Comparison of ENCODE assay signal across 15 cellular contexts in the genomic region with DNA sequence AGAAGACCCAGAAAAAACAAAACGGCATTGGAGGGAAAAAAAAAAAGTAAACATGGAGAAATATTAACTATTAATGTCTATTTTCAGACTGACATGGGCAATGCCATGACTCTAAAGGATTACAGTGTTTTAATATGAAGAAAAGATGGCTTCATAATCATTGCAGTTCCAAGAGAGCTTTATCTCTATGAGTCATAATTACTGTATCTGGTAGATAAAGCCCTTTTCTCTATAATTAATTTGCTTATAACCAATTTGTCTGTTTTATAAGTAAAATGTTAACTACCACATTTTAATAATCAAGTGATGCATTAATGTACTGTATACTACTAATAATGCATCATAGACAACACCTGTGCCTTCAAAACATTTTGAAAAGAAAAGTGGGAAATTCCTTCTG. TPM values are rescaled to one million over a fixed set of nuclear protein-coding genes. Genes with fewer than 3 reads are reported as not detected.
DNase-seq lines count a peak whose midpoint lies in the region; ATAC-seq and TF ChIP-seq lines count a peak whose summit lies in the region.
"Had no signal": no experiment of that assay in that cellular context is flagged by ENCODE, and none has a peak within 500 bp of the region (broad histone marks: within the 10 kb centered on the region; RNA-seq: fewer than 3 reads in every experiment).

No MANE protein-coding gene starts in this region.

- no peaks in the 10 kb centered on the region for H3K27me3 ChIP-seq in Panc1 (ENCODE audit: control insufficient read depth, insufficient read depth, low read length)
- H3K27me3 ChIP-seq in sigmoid colon: no peaks in the 10 kb centered on the region

- H3K27ac Mint-ChIP-seq in WTC11: peak overlapping the region; percentile 53; the same call in 1 of the 2 replicates
- H3K27ac Mint-ChIP-seq: CD8-positive, alpha-beta T cell had no signal

- TF ChIP-seq POLR2A in sigmoid colon (IDR thresholded peaks at IDR 0.05): no peak

- peak; percentile 17 for DNase-seq in AG08396 (ENCODE audit: low spot score)
- no peak for DNase-seq in Panc1 (ENCODE audit: low read depth, low spot score)
- no peak for DNase-seq in WTC11 (ENCODE audit: low spot score)
- DNase-seq in sigmoid colon: no peak
- DNase-seq in NK-92 (lab: John Stamatoyannopoulos, UW; ENCODE audit: unreplicated experiment): no peak
- no peak for DNase-seq in A172 (ENCODE audit: low spot score)
- DNase-seq: Caco-2; CD8-positive, alpha-beta T cell; DND-41; GF-D8; GM23248 had no signal

- H3K4me1 Mint-ChIP-seq in WTC11: peaks cover 11% of the 10 kb centered on the region

- no peaks in the 10 kb centered on the region for H3K9me3 ChIP-seq in Panc1 (ENCODE audit: control insufficient read depth, insufficient read depth, low read depth, low read length)
- no peaks in the 10 kb centered on the region for H3K9me3 ChIP-seq in sigmoid colon
- H3K9me3 ChIP-seq: Caco-2 had no signal

- H3K27ac ChIP-seq in Panc1 (ENCODE audit: low read length) (no peak overlapping the region), sigmoid colon (peak overlapping the region in 3 of 4 donors; percentile 19 to 94 (median 90))

- H3K4me3 ChIP-seq in Panc1 (ENCODE audit: low read depth in 2 of 2, low read length in 2 of 2): no peak overlapping the region
- H3K4me3 ChIP-seq in sigmoid colon: no peak overlapping the region
- H3K4me3 ChIP-seq: GM23248 had no signal

- H3K4me1 ChIP-seq in Panc1 (ENCODE audit: control insufficient read depth, insufficient read depth, low read length) (peaks cover 14% of the 10 kb centered on the region), sigmoid colon (peaks cover 0 to 48% (median 27%) of the 10 kb centered on the region in 4 donors)

- H3K36me3 ChIP-seq in Panc1 (ENCODE audit: control insufficient read depth, insufficient read depth, low read length): peaks cover 12% of the 10 kb centered on the region
- peaks cover 11 to 47% (median 20%) of the 10 kb centered on the region in 4 donors for H3K36me3 ChIP-seq in sigmoid colon

- BruUV-seq in Panc1 (replicated peaks; lab: Mats Ljungman, UMichigan): TSS peak; percentile 21

- 89 to 93% methylated on average over 1 of the region's 1 CpG for WGBS in sigmoid colon, 2 donors

- TF ChIP-seq EP300 in sigmoid colon (IDR thresholded peaks at IDR 0.05): no peak

- TF ChIP-seq CTCF in Panc1 (IDR thresholded peaks at IDR 0.05): no peak
- TF ChIP-seq CTCF in WTC11 (IDR thresholded peaks at IDR 0.05): no peak
- no peak for TF ChIP-seq CTCF in sigmoid colon (IDR thresholded peaks at IDR 0.05)

- 0 out of 2 replicates have a peak, but pooled peaks cover 8% of the 10 kb centered on the region for H3K36me3 Mint-ChIP-seq in WTC11

- no peaks in the 10 kb centered on the region for H3K9me3 Mint-ChIP-seq in WTC11
- H3K9me3 Mint-ChIP-seq: CD14-positive monocyte; CD8-positive, alpha-beta T cell had no signal

- no peak overlapping the region for H3K4me3 Mint-ChIP-seq in WTC11
- H3K4me3 Mint-ChIP-seq: CD14-positive monocyte; CD8-positive, alpha-beta T cell had no signal

- no peaks in the 10 kb centered on the region for H3K27me3 Mint-ChIP-seq in WTC11 (ENCODE audit: low read depth)

- POLR2A ChIA-PET in Panc1 (lab: Charles Lee) (interaction anchor here (0.5 kb wide), 1 partner anchor 18 kb away, joined by 6 read pairs; no protein-coding TSS in a partner anchor), WTC11 (lab: Charles Lee) (no interaction called here)

- intact Hi-C loops in Panc1 (cut with micrococcal nuclease; ENCODE audit: unreplicated experiment): no loop called here
- intact Hi-C loops in sigmoid colon (cut with DNase I): loop anchor here (5.0 kb wide), 1 partner anchor 60 kb away; a partner anchor contains a TSS

- in situ Hi-C loops in Panc1 (cut with HindIII; ENCODE audit: low pct_unique_long_range_greater_than_20kb, low sequenced_read_pairs): no loop called here

- no peak for ATAC-seq in Panc1
- no peak for ATAC-seq in WTC11
- ATAC-seq in HG02763 (IDR thresholded peaks at IDR 0.05; ENCODE audit: unreplicated experiment): no peak
- ATAC-seq in GM21825 (IDR thresholded peaks at IDR 0.05; ENCODE audit: unreplicated experiment): no peak
- ATAC-seq: CD8-positive, alpha-beta T cell; HCT116 had no signal

- CTCF ChIA-PET in Panc1 (lab: Charles Lee) (no interaction called here), WTC11 (lab: Charles Lee) (no interaction called here)

TF ChIP-seq in WTC11, 78 proteins besides CTCF, POLR2A, EP300 and RAD21 (continues in another document):
- TF ChIP-seq ZNF416 (CRISPR knock-in tag; IDR thresholded peaks at IDR 0.05) (no peak), ZNF232 (CRISPR knock-in tag; IDR thresholded peaks at IDR 0.05) (no peak), ZNF671 (CRISPR knock-in tag; IDR thresholded peaks at IDR 0.05) (no peak), JAZF1 (CRISPR knock-in tag; IDR thresholded peaks at IDR 0.05) (no peak), NFATC4 (CRISPR knock-in tag; IDR thresholded peaks at IDR 0.05) (no peak), SOX15 (CRISPR knock-in tag; IDR thresholded peaks at IDR 0.05) (no peak), TP53 (CRISPR knock-in tag; IDR thresholded peaks at IDR 0.05) (no peak), PRRX2 (CRISPR knock-in tag; IDR thresholded peaks at IDR 0.05) (no peak), ZBTB21 (CRISPR knock-in tag; IDR thresholded peaks at IDR 0.05; ENCODE audit: borderline replicate concordance) (no peak), CREM (CRISPR knock-in tag; IDR thresholded peaks at IDR 0.05) (no peak), TEAD1 (CRISPR knock-in tag; IDR thresholded peaks at IDR 0.05) (no peak)
- TF ChIP-seq, protein P1, sequence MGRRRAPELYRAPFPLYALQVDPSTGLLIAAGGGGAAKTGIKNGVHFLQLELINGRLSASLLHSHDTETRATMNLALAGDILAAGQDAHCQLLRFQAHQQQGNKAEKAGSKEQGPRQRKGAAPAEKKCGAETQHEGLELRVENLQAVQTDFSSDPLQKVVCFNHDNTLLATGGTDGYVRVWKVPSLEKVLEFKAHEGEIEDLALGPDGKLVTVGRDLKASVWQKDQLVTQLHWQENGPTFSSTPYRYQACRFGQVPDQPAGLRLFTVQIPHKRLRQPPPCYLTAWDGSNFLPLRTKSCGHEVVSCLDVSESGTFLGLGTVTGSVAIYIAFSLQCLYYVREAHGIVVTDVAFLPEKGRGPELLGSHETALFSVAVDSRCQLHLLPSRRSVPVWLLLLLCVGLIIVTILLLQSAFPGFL (CRISPR knock-in tag; IDR thresholded peaks at IDR 0.05; ENCODE audit: borderline replicate concordance): no peak
- TF ChIP-seq, protein P2, sequence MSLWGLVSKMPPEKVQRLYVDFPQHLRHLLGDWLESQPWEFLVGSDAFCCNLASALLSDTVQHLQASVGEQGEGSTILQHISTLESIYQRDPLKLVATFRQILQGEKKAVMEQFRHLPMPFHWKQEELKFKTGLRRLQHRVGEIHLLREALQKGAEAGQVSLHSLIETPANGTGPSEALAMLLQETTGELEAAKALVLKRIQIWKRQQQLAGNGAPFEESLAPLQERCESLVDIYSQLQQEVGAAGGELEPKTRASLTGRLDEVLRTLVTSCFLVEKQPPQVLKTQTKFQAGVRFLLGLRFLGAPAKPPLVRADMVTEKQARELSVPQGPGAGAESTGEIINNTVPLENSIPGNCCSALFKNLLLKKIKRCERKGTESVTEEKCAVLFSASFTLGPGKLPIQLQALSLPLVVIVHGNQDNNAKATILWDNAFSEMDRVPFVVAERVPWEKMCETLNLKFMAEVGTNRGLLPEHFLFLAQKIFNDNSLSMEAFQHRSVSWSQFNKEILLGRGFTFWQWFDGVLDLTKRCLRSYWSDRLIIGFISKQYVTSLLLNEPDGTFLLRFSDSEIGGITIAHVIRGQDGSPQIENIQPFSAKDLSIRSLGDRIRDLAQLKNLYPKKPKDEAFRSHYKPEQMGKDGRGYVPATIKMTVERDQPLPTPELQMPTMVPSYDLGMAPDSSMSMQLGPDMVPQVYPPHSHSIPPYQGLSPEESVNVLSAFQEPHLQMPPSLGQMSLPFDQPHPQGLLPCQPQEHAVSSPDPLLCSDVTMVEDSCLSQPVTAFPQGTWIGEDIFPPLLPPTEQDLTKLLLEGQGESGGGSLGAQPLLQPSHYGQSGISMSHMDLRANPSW (CRISPR knock-in tag; conservative IDR thresholded peaks at IDR 0.05; ENCODE audit: low read depth): no peak
- TF ChIP-seq, protein P3, sequence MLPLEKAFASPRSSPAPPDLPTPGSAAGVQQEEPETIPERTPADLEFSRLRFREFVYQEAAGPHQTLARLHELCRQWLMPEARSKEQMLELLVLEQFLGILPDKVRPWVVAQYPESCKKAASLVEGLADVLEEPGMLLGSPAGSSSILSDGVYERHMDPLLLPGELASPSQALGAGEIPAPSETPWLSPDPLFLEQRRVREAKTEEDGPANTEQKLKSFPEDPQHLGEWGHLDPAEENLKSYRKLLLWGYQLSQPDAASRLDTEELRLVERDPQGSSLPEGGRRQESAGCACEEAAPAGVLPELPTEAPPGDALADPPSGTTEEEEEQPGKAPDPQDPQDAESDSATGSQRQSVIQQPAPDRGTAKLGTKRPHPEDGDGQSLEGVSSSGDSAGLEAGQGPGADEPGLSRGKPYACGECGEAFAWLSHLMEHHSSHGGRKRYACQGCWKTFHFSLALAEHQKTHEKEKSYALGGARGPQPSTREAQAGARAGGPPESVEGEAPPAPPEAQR (CRISPR knock-in tag; IDR thresholded peaks at IDR 0.05): no peak

RNA-seq across cellular contexts. Expression of a gene that starts 59.7 kb away (rescaled TPM):
- total RNA-seq in Panc1 (2021; ENCODE audit: unreplicated experiment): 117 TPM
- polyA plus RNA-seq in Panc1 (2012; ENCODE audit: insufficient read length): 52.1 TPM
- total RNA-seq in WTC11 (2021): 21.3 to 24.9 TPM (median 21.5 TPM) in 3 replicates
- 100 to 1,000 TPM; 159 to 257 (median 196) TPM for total RNA-seq in sigmoid colon
- 10 to 100 TPM; 16.8 to 20.1 (median 19.5) TPM for polyA plus RNA-seq in sigmoid colon
- 52.0 and 58.5 TPM in 2 replicates for total RNA-seq in A172 (2014; rRNA removed; shearing (Covaris generic))
